ENCODE assay signal across 2 cellular contexts in genomic region chr20:57012691-57013090, GRCh38.
TF ChIP-seq lines count a peak whose summit lies in the region.

No MANE protein-coding gene starts in this region.

TF ChIP-seq in HepG2, 621 proteins besides CTCF, POLR2A, EP300 and RAD21:
- TF ChIP-seq MAZ (IDR thresholded peaks at IDR 0.05; ENCODE audit: borderline replicate concordance, low read depth, low read length) (no peak), MAZ (CRISPR knock-in tag; IDR thresholded peaks at IDR 0.05; ENCODE audit: low read depth) (no peak), ZNF629 (CRISPR knock-in tag; conservative IDR thresholded peaks at IDR 0.05) (peak; percentile 91)

TF ChIP-seq in H1, 55 proteins besides CTCF, POLR2A, EP300 and RAD21:
- TF ChIP-seq KDM1A (IDR thresholded peaks at IDR 0.05; ENCODE audit: borderline replicate concordance, low read length) (peak; percentile 88; the same call in 1 of the 2 replicates), SRF (IDR thresholded peaks at IDR 0.05; ENCODE audit: low read depth, low read length) (no peak), TBP (IDR thresholded peaks at IDR 0.05; ENCODE audit: low read depth, low read length) (no peak), YY1 (IDR thresholded peaks at IDR 0.05; ENCODE audit: low read depth, low read length) (no peak), CEBPB (IDR thresholded peaks at IDR 0.05; ENCODE audit: low read depth, low read length) (no peak), TCF12 (IDR thresholded peaks at IDR 0.05; ENCODE audit: low read depth, low read length) (no peak), SP1 (IDR thresholded peaks at IDR 0.05; ENCODE audit: low read depth, low read length) (no peak), TEAD4 (IDR thresholded peaks at IDR 0.05; ENCODE audit: low read depth, low read length) (no peak)
TF ChIP-seq in H1: peak in this region for 1.
